Comparison of ENCODE assay signal across 21 cellular contexts in the genomic region with DNA sequence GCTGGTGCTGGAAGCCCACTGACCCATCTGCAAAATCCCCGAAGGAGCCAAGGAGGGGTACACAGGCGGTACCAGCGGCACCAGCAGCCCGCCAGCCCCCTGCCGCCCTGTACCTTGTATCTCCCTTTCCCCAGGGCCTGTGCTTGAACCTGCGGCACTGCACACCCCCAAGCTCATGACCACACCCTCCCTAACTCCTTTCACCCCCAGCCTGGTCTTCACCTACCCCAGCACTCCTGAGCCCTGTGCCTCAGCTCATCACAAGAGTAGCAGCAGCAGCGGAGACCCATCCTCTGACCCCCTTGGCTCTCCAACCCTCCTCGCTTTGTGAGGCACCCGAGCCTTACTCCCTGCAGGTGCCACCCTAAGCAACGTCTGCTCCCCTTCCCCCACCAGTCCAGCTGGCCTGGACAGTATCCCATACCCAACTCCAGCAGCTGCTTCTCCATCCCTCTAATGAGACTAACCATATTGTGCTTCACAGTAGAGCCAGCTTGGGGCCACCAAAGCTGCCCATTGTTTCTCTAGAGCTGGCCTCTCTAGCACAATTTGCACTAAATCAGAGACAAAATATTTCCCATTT.
"Had no signal": no experiment of that assay in that cellular context is flagged by ENCODE, and none has a peak within 500 bp of the region (broad histone marks: within the 10 kb centered on the region; RNA-seq: fewer than 3 reads in every experiment).

No MANE protein-coding gene starts in this region.

- ATAC-seq: effector memory CD8-positive, alpha-beta T cell; left lung had no signal

- H3K4me3 ChIP-seq: ascending aorta, cardiac muscle cell, heart right ventricle, left lung, spleen, thoracic aorta, uterus had no signal

- DNase-seq: activated CD4-positive, alpha-beta T cell treated with anti-CD3 and anti-CD28 coated beads for 4 hours; activated CD4-positive, alpha-beta T cell treated with anti-CD3 and anti-CD28 coated beads, Interleukin-2, amount 50 U/mL, for 4 hours; activated CD4-positive, CD25-positive, alpha-beta regulatory T cell; activated effector memory CD4-positive, alpha-beta T cell treated with Interleukin-2 at 50 U/mL for 16 hours; activated naive CD4-positive, alpha-beta T cell treated with Interleukin-2 at 50 U/mL for 16 hours; cortex of kidney; effector memory CD8-positive, alpha-beta T cell; foreskin fibroblast; naive B cell; nephron progenitor cell; retina; stimulated activated naive CD4-positive, alpha-beta T cell treated with Interleukin-2 at 50 U/mL for 16 hours; trophoblast cell; uterus had no signal

- H3K36me3 ChIP-seq: cardiac muscle cell, neutrophil, thoracic aorta, uterus had no signal

- H3K27ac ChIP-seq: ascending aorta, cardiac muscle cell, left lung, thoracic aorta, uterus had no signal

- H3K27me3 ChIP-seq: ascending aorta, cardiac muscle cell, heart right ventricle, left lung, neutrophil, spleen, uterus had no signal

- H3K9me3 ChIP-seq: ascending aorta, left lung, neutrophil, thoracic aorta, uterus had no signal

- H3K4me1 ChIP-seq: ascending aorta, left lung, spleen, uterus had no signal
